15 cellular contexts compared by ENCODE assay signal in the genomic region with DNA sequence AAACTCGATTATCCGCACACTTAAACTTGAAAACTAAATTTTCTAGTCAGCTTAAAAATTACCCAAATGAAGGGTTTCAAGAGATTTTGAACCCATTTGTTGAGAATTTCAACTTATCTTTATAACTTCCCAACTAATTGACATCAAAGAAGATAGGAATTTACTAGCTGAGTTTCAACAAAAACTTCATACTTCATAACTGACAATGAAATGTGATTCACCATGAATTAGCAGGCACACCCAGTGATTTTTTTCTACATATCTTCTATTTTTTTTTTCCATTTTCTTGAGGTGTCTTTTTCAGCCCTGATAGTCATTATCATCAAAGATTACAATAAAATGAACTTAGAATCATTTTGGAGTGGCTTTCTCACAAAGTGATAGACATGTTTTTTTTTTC. TPM values are rescaled to one million over a fixed set of nuclear protein-coding genes. Genes with fewer than 3 reads are reported as not detected.
A peak's percentile ranks its signal among the peaks of the same experiment; 100 is the strongest.
DNase-seq lines count a peak whose midpoint lies in the region; ATAC-seq and TF ChIP-seq lines count a peak whose summit lies in the region.
"Had no signal": no experiment of that assay in that cellular context is flagged by ENCODE, and none has a peak within 500 bp of the region (broad histone marks: within the 10 kb centered on the region; RNA-seq: fewer than 3 reads in every experiment).

No MANE protein-coding gene starts in this region.

- H4K20me1 ChIP-seq in PC-3 (ENCODE audit: low read length): no peaks in the 10 kb centered on the region
- H4K20me1 ChIP-seq in fibroblast of lung (ENCODE audit: control insufficient read depth, extremely low read depth, insufficient read depth, low read length): no peaks in the 10 kb centered on the region
- H4K20me1 ChIP-seq: BLaER1 had no signal

- no peaks in the 10 kb centered on the region for H3K27me3 ChIP-seq in PC-3 (ENCODE audit: low read length)
- no peaks in the 10 kb centered on the region for H3K27me3 ChIP-seq in fibroblast of lung (ENCODE audit: control insufficient read depth, insufficient read depth, low read length)
- no peaks in the 10 kb centered on the region for H3K27me3 ChIP-seq in skeletal muscle satellite cell (ENCODE audit: control insufficient read depth, insufficient read depth, low read length)
- H3K27me3 ChIP-seq in gastroesophageal sphincter: no peaks in the 10 kb centered on the region
- H3K27me3 ChIP-seq: BLaER1 had no signal

- CTCF ChIA-PET in PC-3 (lab: Charles Lee): no interaction called here

- POLR2A ChIA-PET in PC-3 (lab: Charles Lee; ENCODE audit: unreplicated experiment): interaction anchor here (0.7 kb wide), 1 partner anchor 24 kb away, joined by 14 read pairs; no protein-coding TSS in a partner anchor

- H3K79me2 ChIP-seq in PC-3 (ENCODE audit: low read length) (no peaks in the 10 kb centered on the region), fibroblast of lung (ENCODE audit: control insufficient read depth, insufficient read depth, low read length) (no peaks in the 10 kb centered on the region)

- H3K36me3 ChIP-seq in PC-3 (ENCODE audit: low read depth, low read length): no peaks in the 10 kb centered on the region
- no peaks in the 10 kb centered on the region for H3K36me3 ChIP-seq in fibroblast of lung (ENCODE audit: control insufficient read depth, insufficient read depth, low read length)
- no peaks in the 10 kb centered on the region for H3K36me3 ChIP-seq in skeletal muscle satellite cell (ENCODE audit: insufficient read depth, low read length)
- no peaks in the 10 kb centered on the region for H3K36me3 ChIP-seq in gastroesophageal sphincter

- DNase-seq in GM03348 (ENCODE audit: low spot score): peak; percentile 58
- DNase-seq in PC-3: peak; percentile 48
- DNase-seq in fibroblast of lung (ENCODE audit: low read depth in 2 of 2): peak in 1 of 2 donors; percentile 43
- no peak for DNase-seq in NCI-H2107 treated with DMSO at 0.1 percent for 48 hours (lab: John Stamatoyannopoulos, UW; ENCODE audit: unreplicated experiment)
- DNase-seq: DMS 273 treated with DMSO at 0.1 percent for 48 hours, H7, NCI-H1436, NCI-H2081, NCI-H526, Right ventricle myocardium superior, SK-N-SH had no signal

- H2AFZ ChIP-seq in PC-3 (ENCODE audit: low read length) (no peak overlapping the region), fibroblast of lung (ENCODE audit: low read length) (no peak overlapping the region)

- H3K9me2 ChIP-seq in PC-3 (replicated peaks; ENCODE audit: low read length): no peaks in the 10 kb centered on the region
- H3K9me2 ChIP-seq: SK-N-SH had no signal

- WGBS in gastroesophageal sphincter (ENCODE audit: low coverage in 1 of 2), 2 donors: 73 to 91% methylated on average over 2 of the region's 2 CpGs

- H3K4me3 ChIP-seq in PC-3 (ENCODE audit: low read length): no peak overlapping the region
- no peak overlapping the region for H3K4me3 ChIP-seq in fibroblast of lung (replicated peaks in 1 of 4; ENCODE audit: control extremely low read depth in 1 of 4, insufficient read depth in 1 of 4, low read depth in 3 of 4, low read length in 4 of 4)
- H3K4me3 ChIP-seq in skeletal muscle satellite cell (ENCODE audit: low read length): no peak overlapping the region
- no peak overlapping the region for H3K4me3 ChIP-seq in gastroesophageal sphincter
- H3K4me3 ChIP-seq: BLaER1 had no signal

- H3K9ac ChIP-seq in PC-3 (ENCODE audit: low read length) (no peak overlapping the region), fibroblast of lung (ENCODE audit: insufficient read depth, low read length) (no peak overlapping the region), skeletal muscle satellite cell (ENCODE audit: low read depth, low read length) (peak overlapping the region; percentile 65)
- H3K9ac ChIP-seq: BLaER1, SK-N-SH had no signal

- no peak for TF ChIP-seq CTCF in PC-3 (conservative IDR thresholded peaks at IDR 0.05; ENCODE audit: low read depth, low read length)
- TF ChIP-seq CTCF in fibroblast of lung (conservative IDR thresholded peaks at IDR 0.05 in 1 of 2, IDR thresholded peaks at IDR 0.05 in 1 of 2; ENCODE audit: low read depth in 1 of 2, low read length in 2 of 2): no peak
- TF ChIP-seq CTCF in gastroesophageal sphincter (IDR thresholded peaks at IDR 0.05): no peak

- H3F3A ChIP-seq in PC-3 (ENCODE audit: low read length, unreplicated experiment): no peaks in the 10 kb centered on the region

- TF ChIP-seq POLR2A in gastroesophageal sphincter (IDR thresholded peaks at IDR 0.05): no peak

- H3K9me3 ChIP-seq in PC-3 (ENCODE audit: low read length) (no peaks in the 10 kb centered on the region), fibroblast of lung (ENCODE audit: control insufficient read depth, insufficient read depth, low read depth, low read length) (no peaks in the 10 kb centered on the region), skeletal muscle satellite cell (replicated peaks; ENCODE audit: low read length) (no peaks in the 10 kb centered on the region), gastroesophageal sphincter (no peaks in the 10 kb centered on the region)
- H3K9me3 ChIP-seq: SK-N-SH had no signal

- intact Hi-C loops in PC-3 (cut with micrococcal nuclease): no loop called here

- ATAC-seq in PC-3 (no peak), gastroesophageal sphincter (no peak), HG03135 (IDR thresholded peaks at IDR 0.05; ENCODE audit: unreplicated experiment) (no peak)

- peaks cover 17% of the 10 kb centered on the region for H3K4me1 ChIP-seq in PC-3 (ENCODE audit: insufficient read depth, low read length)
- H3K4me1 ChIP-seq in fibroblast of lung (ENCODE audit: control insufficient read depth, extremely low read depth, insufficient read depth, low read length): peaks cover 16% of the 10 kb centered on the region
- peaks cover 43% of the 10 kb centered on the region for H3K4me1 ChIP-seq in skeletal muscle satellite cell (ENCODE audit: control insufficient read depth, insufficient read depth, low read length)
- no peaks in the 10 kb centered on the region for H3K4me1 ChIP-seq in gastroesophageal sphincter
- H3K4me1 ChIP-seq: BLaER1 had no signal

- H3K27ac ChIP-seq in PC-3 (ENCODE audit: low read length): no peak overlapping the region
- H3K27ac ChIP-seq in fibroblast of lung (ENCODE audit: insufficient read depth, low read length): peak overlapping the region; percentile 86
- H3K27ac ChIP-seq in gastroesophageal sphincter: no peak overlapping the region
- H3K27ac ChIP-seq: BLaER1 had no signal

- BruUV-seq in PC-3 (replicated peaks; lab: Mats Ljungman, UMichigan): no TSS peak

- H3K4me2 ChIP-seq in PC-3 (ENCODE audit: low read length) (peak overlapping the region; percentile 25), fibroblast of lung (ENCODE audit: extremely low read depth, insufficient read depth, low read length) (no peak overlapping the region), skeletal muscle satellite cell (ENCODE audit: low read length) (peak overlapping the region; percentile 35)
- H3K4me2 ChIP-seq: BLaER1, SK-N-SH had no signal

- TF ChIP-seq EP300 in gastroesophageal sphincter (IDR thresholded peaks at IDR 0.05): no peak

RNA-seq across cellular contexts. Expression of gene TNFAIP3, which starts 26.7 kb away (rescaled TPM):
- 21.9 TPM in 2 replicates for total RNA-seq in PC-3 (2014; rRNA removed)
- 3.9 and 7.8 TPM in 2 replicates for total RNA-seq in fibroblast of lung
- 10.8 and 23.5 TPM in 2 replicates for polyA plus RNA-seq in fibroblast of lung
- polyA plus RNA-seq in fibroblast of lung (2012): 6.0 and 11.2 TPM in 2 replicates
- polyA minus RNA-seq in fibroblast of lung (ENCODE audit: low replicate concordance): 6.8 and 9.6 TPM in 2 replicates
- 15.5 and 22.7 TPM in 2 replicates for total RNA-seq in skeletal muscle satellite cell (2012; rRNA removed)
- total RNA-seq in gastroesophageal sphincter: 10 to 100 TPM; 11.2 to 40.7 (median 18.3) TPM
